8 cellular contexts compared by ENCODE assay signal in the genomic region with DNA sequence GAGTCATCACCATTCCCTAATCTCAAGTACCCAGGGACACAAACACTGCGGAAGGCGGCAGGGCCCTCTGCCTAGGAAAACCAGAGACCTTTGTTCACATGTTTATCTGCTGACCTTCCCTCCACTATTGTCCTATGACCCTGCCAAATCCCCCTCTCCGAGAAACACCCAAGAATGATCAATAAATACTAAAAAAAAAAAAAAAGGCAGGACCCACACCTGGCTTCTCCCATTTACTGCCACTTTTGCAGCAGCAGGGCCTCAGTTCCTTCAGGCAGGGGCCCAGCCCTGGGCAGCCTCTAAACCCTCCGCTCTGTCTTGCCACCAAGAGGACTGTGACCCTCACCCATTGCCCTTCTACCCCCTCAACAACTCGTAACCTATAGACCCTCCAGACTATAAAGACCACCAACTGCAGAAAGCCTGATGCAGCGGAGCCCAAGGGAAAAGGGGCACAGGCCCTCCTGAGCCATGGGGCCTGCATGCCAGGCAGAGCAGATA. TPM values are rescaled to one million over a fixed set of nuclear protein-coding genes. Genes with fewer than 3 reads are reported as not detected.
A peak's percentile ranks its signal among the peaks of the same experiment; 100 is the strongest.
DNase-seq lines count a peak whose midpoint lies in the region; ATAC-seq and TF ChIP-seq lines count a peak whose summit lies in the region.
"Not testable (repeated sequence)": the region's sequence is repeated elsewhere in the genome, so short reads cannot be mapped to it uniquely, and the experiment has no call there.

No MANE protein-coding gene starts in this region.

- not testable (repeated sequence) for H3K27me3 ChIP-seq in Peyer's patch, heart left ventricle, upper lobe of right lung

- not testable (repeated sequence) for H3K27me3 Mint-ChIP-seq in CD14-positive monocyte (ENCODE audit: low read depth in 3 of 3); activated CD8-positive, alpha-beta memory T cell treated with anti-CD3 and anti-CD28 coated beads, Interleukin-2, amount 10 ng/mL, durations not matched to agents 7 days and 5 days; central memory CD8-positive, alpha-beta T cell; nephron progenitor cell (ENCODE audit: low read depth, poor library complexity)

- DNase-seq in CD14-positive monocyte (ENCODE audit: low spot score); activated CD8-positive, alpha-beta memory T cell treated with anti-CD3 and anti-CD28 coated beads, Interleukin-2, amount 10 ng/mL, durations not matched to agents 7 days and 5 days; central memory CD8-positive, alpha-beta T cell (ENCODE audit: low spot score in 2 of 2); heart left ventricle; nephron progenitor cell; stimulated activated effector memory CD8-positive, alpha-beta T cell treated with anti-CD3 and anti-CD28 coated beads, Interleukin-12 subunit alpha, Interleukin-12 subunit beta, amount 100 ng/mL, for 72 hours (ENCODE audit: low spot score in 2 of 2): not testable (repeated sequence)
- DNase-seq in Peyer's patch, result peak in 2 of 3 donors; percentile 15 to 48
- DNase-seq in upper lobe of right lung, result peak; percentile 37

- peaks cover 0 to 14% (median 0%) of the 10 kb centered on the region in 3 donors for H3K36me3 ChIP-seq in Peyer's patch
- peaks cover 0 to 32% (median 5%) of the 10 kb centered on the region in 9 donors for H3K36me3 ChIP-seq in heart left ventricle
- H3K36me3 ChIP-seq in upper lobe of right lung, result not testable (repeated sequence)

- TF ChIP-seq CTCF in CD14-positive monocyte (IDR thresholded peaks at IDR 0.05); Peyer's patch (IDR thresholded peaks at IDR 0.05); heart left ventricle (IDR thresholded peaks at IDR 0.05); nephron progenitor cell (IDR thresholded peaks at IDR 0.05); upper lobe of right lung (IDR thresholded peaks at IDR 0.05): not testable (repeated sequence)

- H3K4me3 ChIP-seq in Peyer's patch, heart left ventricle, upper lobe of right lung: not testable (repeated sequence)

- peaks cover 84% of the 10 kb centered on the region for H3K4me1 Mint-ChIP-seq in CD14-positive monocyte
- H3K4me1 Mint-ChIP-seq in activated CD8-positive, alpha-beta memory T cell treated with anti-CD3 and anti-CD28 coated beads, Interleukin-2, amount 10 ng/mL, durations not matched to agents 7 days and 5 days, result peaks cover 48% of the 10 kb centered on the region
- peaks cover 50% of the 10 kb centered on the region for H3K4me1 Mint-ChIP-seq in central memory CD8-positive, alpha-beta T cell
- H3K4me1 Mint-ChIP-seq in nephron progenitor cell, result peaks cover 31% of the 10 kb centered on the region
- H3K4me1 Mint-ChIP-seq in stimulated activated effector memory CD8-positive, alpha-beta T cell treated with anti-CD3 and anti-CD28 coated beads, Interleukin-12 subunit alpha, Interleukin-12 subunit beta, amount 100 ng/mL, for 72 hours, result peaks cover 51% of the 10 kb centered on the region

- H3K9me3 Mint-ChIP-seq in CD14-positive monocyte; activated CD8-positive, alpha-beta memory T cell treated with anti-CD3 and anti-CD28 coated beads, Interleukin-2, amount 10 ng/mL, durations not matched to agents 7 days and 5 days (ENCODE audit: low read depth); central memory CD8-positive, alpha-beta T cell; nephron progenitor cell; stimulated activated effector memory CD8-positive, alpha-beta T cell treated with anti-CD3 and anti-CD28 coated beads, Interleukin-12 subunit alpha, Interleukin-12 subunit beta, amount 100 ng/mL, for 72 hours: not testable (repeated sequence)

- CTCF ChIA-PET in activated CD8-positive, alpha-beta memory T cell treated with anti-CD3 and anti-CD28 coated beads, Interleukin-2, amount 10 ng/mL, durations not matched to agents 7 days and 5 days (lab: Charles Lee), result interaction anchor here (0.7 to 1.5 kb wide), 17 partner anchors 9 to 157 kb away, joined by 3 to 35 read pairs (median 5); partner anchors contain the start of genes CKLF, CMTM3 and TK2

- intact Hi-C loops in CD14-positive monocyte (cut with micrococcal nuclease) (loop anchor here (2.0 to 10.0 kb wide), 4 partner anchors 33 to 310 kb away; partner anchors contain the start of genes CKLF (in 1 of the 2) and TK2 (in 1 of the 2)), heart left ventricle (cut with DNase I) (loop anchor here in 3 of 10 donors (5.0 kb wide), 2 partner anchors 37 to 92 kb away; partner anchors contain the start of genes CKLF (in 2 of the 3) and TK2 (in 2 of the 3))
- intact Hi-C loops in upper lobe of right lung (cut with DNase I), result not testable (repeated sequence)

- peaks cover 61 to 90% of the 10 kb centered on the region in 2 donors for H3K36me3 Mint-ChIP-seq in CD14-positive monocyte
- H3K36me3 Mint-ChIP-seq in activated CD8-positive, alpha-beta memory T cell treated with anti-CD3 and anti-CD28 coated beads, Interleukin-2, amount 10 ng/mL, durations not matched to agents 7 days and 5 days; central memory CD8-positive, alpha-beta T cell (ENCODE audit: insufficient read depth); stimulated activated effector memory CD8-positive, alpha-beta T cell treated with anti-CD3 and anti-CD28 coated beads, Interleukin-12 subunit alpha, Interleukin-12 subunit beta, amount 100 ng/mL, for 72 hours: not testable (repeated sequence)
- H3K36me3 Mint-ChIP-seq in nephron progenitor cell (ENCODE audit: low read depth), result peaks cover 60% of the 10 kb centered on the region

- H3K27ac Mint-ChIP-seq in CD14-positive monocyte (peak overlapping the region; percentile 99 to 100 (median 100)), nephron progenitor cell (peak overlapping the region; percentile 84)
- peak overlapping the region; percentile 99 for H3K27ac Mint-ChIP-seq in activated CD8-positive, alpha-beta memory T cell treated with anti-CD3 and anti-CD28 coated beads, Interleukin-2, amount 10 ng/mL, durations not matched to agents 7 days and 5 days
- H3K27ac Mint-ChIP-seq in central memory CD8-positive, alpha-beta T cell (ENCODE audit: low read depth), result peak overlapping the region; percentile 94
- H3K27ac Mint-ChIP-seq in stimulated activated effector memory CD8-positive, alpha-beta T cell treated with anti-CD3 and anti-CD28 coated beads, Interleukin-12 subunit alpha, Interleukin-12 subunit beta, amount 100 ng/mL, for 72 hours, result peak overlapping the region; percentile 98

- WGBS in heart left ventricle, 4 donors, result 88 to 98% (median 93%) methylated on average over 5 to 6 of the region's 6 CpGs

- ATAC-seq in activated CD8-positive, alpha-beta memory T cell treated with anti-CD3 and anti-CD28 coated beads, Interleukin-2, amount 10 ng/mL, durations not matched to agents 7 days and 5 days; central memory CD8-positive, alpha-beta T cell (replicated peaks; ENCODE audit: extremely low read depth, poor library complexity, severe bottlenecking); heart left ventricle; stimulated activated effector memory CD8-positive, alpha-beta T cell treated with anti-CD3 and anti-CD28 coated beads, Interleukin-12 subunit alpha, Interleukin-12 subunit beta, amount 100 ng/mL, for 72 hours; upper lobe of right lung: not testable (repeated sequence)

- H3K9me3 ChIP-seq in Peyer's patch, heart left ventricle, upper lobe of right lung: not testable (repeated sequence)

- peak overlapping the region in 2 of 4 donors; percentile 83 to 99 for H3K27ac ChIP-seq in Peyer's patch
- peak overlapping the region in 9 of 12 donors; percentile 74 to 100 (median 96) for H3K27ac ChIP-seq in heart left ventricle
- peak overlapping the region; percentile 97 for H3K27ac ChIP-seq in upper lobe of right lung

- not testable (repeated sequence) for H3K4me3 Mint-ChIP-seq in CD14-positive monocyte; activated CD8-positive, alpha-beta memory T cell treated with anti-CD3 and anti-CD28 coated beads, Interleukin-2, amount 10 ng/mL, durations not matched to agents 7 days and 5 days; nephron progenitor cell; stimulated activated effector memory CD8-positive, alpha-beta T cell treated with anti-CD3 and anti-CD28 coated beads, Interleukin-12 subunit alpha, Interleukin-12 subunit beta, amount 100 ng/mL, for 72 hours
- peak overlapping the region; percentile 61 for H3K4me3 Mint-ChIP-seq in central memory CD8-positive, alpha-beta T cell

- TF ChIP-seq POLR2A in Peyer's patch (IDR thresholded peaks at IDR 0.05); heart left ventricle (IDR thresholded peaks at IDR 0.05): not testable (repeated sequence)

- H3K4me1 ChIP-seq in Peyer's patch (peaks cover 17 to 41% (median 29%) of the 10 kb centered on the region in 4 donors), heart left ventricle (peaks cover 21 to 85% (median 69%) of the 10 kb centered on the region in 12 donors), upper lobe of right lung (peaks cover 81% of the 10 kb centered on the region)

RNA-seq across cellular contexts. Expression of gene TK2, which starts 34.9 kb away (rescaled TPM):
- polyA plus RNA-seq in CD14-positive monocyte (10 to 100 TPM; 29.8 to 38.9 TPM), heart left ventricle (10 to 100 TPM in 1 of 2 donors, 1 to 10 TPM in 1; 9.4 to 10.5 TPM)
- total RNA-seq in Peyer's patch (10 to 100 TPM; 22.8 to 33.1 (median 27.1) TPM), heart left ventricle (10 to 100 TPM; 13.9 to 29.4 (median 17.4) TPM), upper lobe of right lung (36.1 TPM)
- 10 to 100 TPM in 1 of 2 experiments, 1 to 10 TPM in 1; 8.5 to 10.8 TPM for total RNA-seq in activated CD8-positive, alpha-beta memory T cell treated with anti-CD3 and anti-CD28 coated beads, Interleukin-2, amount 10 ng/mL, durations not matched to agents 7 days and 5 days

RNA-seq across cellular contexts. Expression of gene CKLF, which starts 37.3 kb away (rescaled TPM):
- polyA plus RNA-seq in CD14-positive monocyte (100 to 1,000 TPM; 374 to 430 TPM), heart left ventricle (10 to 100 TPM in 1 of 2 donors, 1 to 10 TPM in 1; 4.9 to 18.8 TPM)
- total RNA-seq in Peyer's patch (10 to 100 TPM in 3 of 4 donors, 1 to 10 TPM in 1; 7.5 to 47.1 (median 22.2) TPM), heart left ventricle (10 to 100 TPM in 2 of 9 donors, 1 to 10 TPM in 7; 4.1 to 28.9 (median 6.4) TPM), upper lobe of right lung (57.6 TPM)
- total RNA-seq in activated CD8-positive, alpha-beta memory T cell treated with anti-CD3 and anti-CD28 coated beads, Interleukin-2, amount 10 ng/mL, durations not matched to agents 7 days and 5 days, result 100 to 1,000 TPM; 199 to 220 TPM

RNA-seq across cellular contexts. Expression of gene CMTM1, which starts 51.2 kb away (rescaled TPM):
- 1 to 10 TPM; 1.6 to 2.5 TPM for polyA plus RNA-seq in CD14-positive monocyte
- total RNA-seq in Peyer's patch, result 1 to 10 TPM in 3 of 4 donors, not detected in 1; 1.4 to 3.6 (median 2.1) TPM
- 10 to 100 TPM; 21.1 to 21.4 TPM for total RNA-seq in activated CD8-positive, alpha-beta memory T cell treated with anti-CD3 and anti-CD28 coated beads, Interleukin-2, amount 10 ng/mL, durations not matched to agents 7 days and 5 days
- total RNA-seq in heart left ventricle, result 1 to 10 TPM in 5 of 9 donors, under 1 TPM in 3, not detected in 1; 0.49 to 2.4 (median 1.1) TPM
- under 1 TPM in 1 of 2 donors, not detected in 1; 0.40 TPM for polyA plus RNA-seq in heart left ventricle
- total RNA-seq in upper lobe of right lung, result 8.4 TPM
